In genomic region chr2:41932241-41933034, GRCh38 we compare ENCODE assay signal across 11 cellular contexts.
DNase-seq lines count a peak whose midpoint lies in the region; ATAC-seq and TF ChIP-seq lines count a peak whose summit lies in the region.
"Had no signal": no experiment of that assay in that cellular context is flagged by ENCODE, and none has a peak within 500 bp of the region (broad histone marks: within the 10 kb centered on the region; RNA-seq: fewer than 3 reads in every experiment).

No MANE protein-coding gene starts in this region.

- H3K9me3 Mint-ChIP-seq in natural killer cell treated with Interleukin-12 subunit alpha and Interleukin-12 subunit beta and Interleukin-15 and Interleukin-18, amount 100 ng/mL, for 72 hours, result no peaks in the 10 kb centered on the region

- no peak for ATAC-seq in natural killer cell treated with Interleukin-12 subunit alpha and Interleukin-12 subunit beta and Interleukin-15 and Interleukin-18, amount 100 ng/mL, for 72 hours
- ATAC-seq: Panc1 had no signal

- POLR2A ChIA-PET in AG04450 (lab: Yijun Ruan, JAX), result interaction anchor here (0.7 to 1.4 kb wide), 5 partner anchors 26 to 209 kb away, joined by 3 to 14 read pairs (median 4); partner anchors contain the start of gene PKDCC

- peak overlapping the region; percentile 17 for H3K4me3 ChIP-seq in AG04450 (ENCODE audit: low read depth, low read length)
- peak overlapping the region; percentile 12 for H3K4me3 ChIP-seq in SJSA1
- peak overlapping the region; percentile 24 for H3K4me3 ChIP-seq in fibroblast of villous mesenchyme (ENCODE audit: low read depth, low read length)
- H3K4me3 ChIP-seq in osteoblast (ENCODE audit: insufficient read depth, low read length), result no peak overlapping the region

- H3K36me3 ChIP-seq in SJSA1 (no peaks in the 10 kb centered on the region), osteoblast (ENCODE audit: insufficient read depth, low read length) (no peaks in the 10 kb centered on the region)

- no peaks in the 10 kb centered on the region for H3K36me3 Mint-ChIP-seq in natural killer cell treated with Interleukin-12 subunit alpha and Interleukin-12 subunit beta and Interleukin-15 and Interleukin-18, amount 100 ng/mL, for 72 hours

- no peaks in the 10 kb centered on the region for H3K27me3 ChIP-seq in AG04450 (ENCODE audit: control insufficient read depth, insufficient read depth, low read length)
- no peaks in the 10 kb centered on the region for H3K27me3 ChIP-seq in SJSA1 (replicated peaks)
- no peaks in the 10 kb centered on the region for H3K27me3 ChIP-seq in osteoblast (ENCODE audit: insufficient read depth, low read length)

- peak overlapping the region; percentile 62 for H3K27ac ChIP-seq in AG04450 (ENCODE audit: low read depth, low read length)
- peak overlapping the region; percentile 71 for H3K27ac ChIP-seq in SJSA1
- H3K27ac ChIP-seq in osteoblast (ENCODE audit: low read depth, low read length), result peak overlapping the region; percentile 9

- H3K79me2 ChIP-seq in osteoblast (ENCODE audit: insufficient read depth, low read length), result no peaks in the 10 kb centered on the region

- H3K4me1 Mint-ChIP-seq in natural killer cell treated with Interleukin-12 subunit alpha and Interleukin-12 subunit beta and Interleukin-15 and Interleukin-18, amount 100 ng/mL, for 72 hours (ENCODE audit: low read depth in 2 of 2), result peaks cover 0 to 8% of the 10 kb centered on the region in 2 donors

- H3K4me1 ChIP-seq in SJSA1 (replicated peaks), result peaks cover 86% of the 10 kb centered on the region
- peaks cover 57% of the 10 kb centered on the region for H3K4me1 ChIP-seq in osteoblast (ENCODE audit: insufficient read depth, low read length)

- H3K27ac Mint-ChIP-seq in natural killer cell treated with Interleukin-12 subunit alpha and Interleukin-12 subunit beta and Interleukin-15 and Interleukin-18, amount 100 ng/mL, for 72 hours, result no peak overlapping the region

- no peaks in the 10 kb centered on the region for H4K20me1 ChIP-seq in osteoblast (ENCODE audit: insufficient read depth, low read length)

- H3K4me3 Mint-ChIP-seq in natural killer cell treated with Interleukin-12 subunit alpha and Interleukin-12 subunit beta and Interleukin-15 and Interleukin-18, amount 100 ng/mL, for 72 hours, result no peak overlapping the region

- H3K4me2 ChIP-seq in osteoblast (ENCODE audit: insufficient read depth, low read length), result peak overlapping the region; percentile 12

- DNase-seq in AG04450 (ENCODE audit: low read depth, low spot score), result peak; percentile 93
- peak; percentile 90 to 96 for DNase-seq in SJSA1 (ENCODE audit: low read depth in 1 of 2, low spot score in 2 of 2)
- DNase-seq in fibroblast of villous mesenchyme (ENCODE audit: low read depth), result peak; percentile 100
- no peak for DNase-seq in osteoblast (ENCODE audit: insufficient read length, low spot score, missing footprints)
- DNase-seq in natural killer cell treated with Interleukin-12 subunit alpha and Interleukin-12 subunit beta and Interleukin-15 and Interleukin-18, amount 100 ng/mL, for 72 hours (ENCODE audit: low spot score), result no peak
- DNase-seq in stimulated activated CD4-positive, alpha-beta T cell treated with anti-CD3 and anti-CD28 coated beads, Interleukin-2, amount 100 ng/mL, for 24 hours, result no peak
- no peak for DNase-seq in activated CD8-positive, alpha-beta memory T cell treated with anti-CD3 and anti-CD28 coated beads, Interleukin-2, amount 50 U/mL, for 48 hours
- no peak for DNase-seq in C1 segment of cervical spinal cord (lab: John Stamatoyannopoulos, UW)
- DNase-seq: activated CD4-positive, alpha-beta T cell treated with anti-CD3 and anti-CD28 coated beads, Interleukin-2, amount 50 U/mL, for 48 hours; NCI-H1092 had no signal

- H3K9me3 ChIP-seq in AG04450 (ENCODE audit: control insufficient read depth, insufficient read depth, low read length), result no peaks in the 10 kb centered on the region
- H3K9me3 ChIP-seq in SJSA1 (replicated peaks), result no peaks in the 10 kb centered on the region
- no peaks in the 10 kb centered on the region for H3K9me3 ChIP-seq in osteoblast (ENCODE audit: low read depth, low read length)

- peak; percentile 21; the same call in 1 of the 2 replicates for TF ChIP-seq CTCF in AG04450 (IDR thresholded peaks at IDR 0.05; ENCODE audit: low read depth, low read length)
- TF ChIP-seq CTCF in fibroblast of villous mesenchyme (IDR thresholded peaks at IDR 0.05; ENCODE audit: insufficient read depth, low read depth, low read length), result peak; percentile 26
- no peak for TF ChIP-seq CTCF in osteoblast (IDR thresholded peaks at IDR 0.05; ENCODE audit: extremely low read depth, low read depth, low read length)

- no peak overlapping the region for H2AFZ ChIP-seq in osteoblast (ENCODE audit: low read length)

- CTCF ChIA-PET in AG04450 (lab: Charles Lee), result interaction anchor here (0.9 to 2.2 kb wide), 2 partner anchors 63 to 154 kb away, joined by 4 to 9 read pairs; no protein-coding TSS in a partner anchor

- H3K27me3 Mint-ChIP-seq in natural killer cell treated with Interleukin-12 subunit alpha and Interleukin-12 subunit beta and Interleukin-15 and Interleukin-18, amount 100 ng/mL, for 72 hours, result peaks cover 0 to 12% of the 10 kb centered on the region in 2 donors

Comparison
In these comparisons a context has a peak if more than half of its experiments do, and no peak if none do; other contexts are left out.
1. DNase-seq: peak in AG04450 (single experiment), SJSA1 (2 of 2) and fibroblast of villous mesenchyme (single experiment); none in osteoblast (single experiment), natural killer cell treated with Interleukin-12 subunit alpha and Interleukin-12 subunit beta and Interleukin-15 and Interleukin-18, amount 100 ng/mL, for 72 hours (single experiment), stimulated activated CD4-positive, alpha-beta T cell treated with anti-CD3 and anti-CD28 coated beads, Interleukin-2, amount 100 ng/mL, for 24 hours (0 of 2), activated CD8-positive, alpha-beta memory T cell treated with anti-CD3 and anti-CD28 coated beads, Interleukin-2, amount 50 U/mL, for 48 hours (single experiment) and C1 segment of cervical spinal cord (0 of 14).
2. H3K27ac ChIP-seq: peak in every context shown above with its lines; median percentile 71 in SJSA1; 62 in AG04450; 9 in osteoblast.